17 cellular contexts compared by ENCODE assay signal in genomic region chr2:119808516-119809147, GRCh38. TPM values are rescaled to one million over a fixed set of nuclear protein-coding genes. Genes with fewer than 3 reads are reported as not detected.
DNase-seq lines count a peak whose midpoint lies in the region; ATAC-seq and TF ChIP-seq lines count a peak whose summit lies in the region.
"Had no signal": no experiment of that assay in that cellular context is flagged by ENCODE, and none has a peak within 500 bp of the region (broad histone marks: within the 10 kb centered on the region; RNA-seq: fewer than 3 reads in every experiment).

No MANE protein-coding gene starts in this region.

- peaks cover 49% of the 10 kb centered on the region for H3K36me3 Mint-ChIP-seq in activated T-cell treated with anti-CD3 and anti-CD28 coated beads, Interleukin-2, amount 50 U/mL, for 24 hours (ENCODE audit: low read depth)

- intact Hi-C loops in left lung (cut with DNase I), result no loop called here

- H3K4me1 ChIP-seq in subcutaneous abdominal adipose tissue (ENCODE audit: control insufficient read depth in 5 of 5, insufficient read depth in 5 of 5, low read length in 5 of 5) (peaks cover 0 to 6% (median 0%) of the 10 kb centered on the region in 5 donors), left lung (peaks cover 7 to 8% of the 10 kb centered on the region in 2 donors)
- H3K4me1 ChIP-seq: Peyer's patch, prostate gland had no signal

- H3K36me3 ChIP-seq in subcutaneous abdominal adipose tissue (ENCODE audit: control insufficient read depth in 5 of 5, insufficient read depth in 5 of 5, low read length in 5 of 5), result peaks cover 0 to 8% (median 4%) of the 10 kb centered on the region in 5 donors
- peaks cover 0 to 5% of the 10 kb centered on the region in 2 donors for H3K36me3 ChIP-seq in left lung
- H3K36me3 ChIP-seq: prostate gland had no signal

- ATAC-seq in left lung, result no peak
- ATAC-seq: activated CD8-positive, alpha-beta memory T cell treated with anti-CD3 and anti-CD28 coated beads, Interleukin-2, amount 10 ng/mL, durations not matched to agents 7 days and 5 days had no signal

- H3K4me1 Mint-ChIP-seq in activated T-cell treated with anti-CD3 and anti-CD28 coated beads, Interleukin-2, amount 50 U/mL, for 24 hours (ENCODE audit: low read depth), result peaks cover 49% of the 10 kb centered on the region

- peak overlapping the region; percentile 40 for H3K27ac Mint-ChIP-seq in activated T-cell treated with anti-CD3 and anti-CD28 coated beads, Interleukin-2, amount 50 U/mL, for 24 hours
- H3K27ac Mint-ChIP-seq: activated CD8-positive, alpha-beta memory T cell treated with anti-CD3 and anti-CD28 coated beads, Interleukin-2, amount 10 ng/mL, durations not matched to agents 7 days and 5 days had no signal

- H3K4me3 Mint-ChIP-seq in activated T-cell treated with anti-CD3 and anti-CD28 coated beads, Interleukin-2, amount 50 U/mL, for 24 hours, result no peak overlapping the region
- H3K4me3 Mint-ChIP-seq: activated CD8-positive, alpha-beta memory T cell treated with anti-CD3 and anti-CD28 coated beads, Interleukin-2, amount 10 ng/mL, durations not matched to agents 7 days and 5 days; central memory CD8-positive, alpha-beta T cell had no signal

- H3K27ac ChIP-seq in VCaP (0 out of 2 replicates have a peak overlapping the region, but pooled peaks have one; percentile 48), subcutaneous abdominal adipose tissue (ENCODE audit: low read depth, low read length) (peak overlapping the region; percentile 2), left lung (no peak overlapping the region)
- H3K27ac ChIP-seq: Peyer's patch, prostate gland had no signal

- no peaks in the 10 kb centered on the region for H3K9me3 ChIP-seq in subcutaneous abdominal adipose tissue (ENCODE audit: control insufficient read depth in 5 of 5, low read length in 5 of 5)
- peaks cover 0 to 4% of the 10 kb centered on the region in 2 donors for H3K9me3 ChIP-seq in left lung
- H3K9me3 ChIP-seq: Peyer's patch, prostate gland had no signal

- no peak overlapping the region for H3K9ac ChIP-seq in subcutaneous abdominal adipose tissue (ENCODE audit: low read length in 5 of 5)

- no peaks in the 10 kb centered on the region for H3K27me3 Mint-ChIP-seq in activated T-cell treated with anti-CD3 and anti-CD28 coated beads, Interleukin-2, amount 50 U/mL, for 24 hours
- H3K27me3 Mint-ChIP-seq: activated CD8-positive, alpha-beta memory T cell treated with anti-CD3 and anti-CD28 coated beads, Interleukin-2, amount 10 ng/mL, durations not matched to agents 7 days and 5 days; central memory CD8-positive, alpha-beta T cell had no signal

- H3K9me3 Mint-ChIP-seq in activated T-cell treated with anti-CD3 and anti-CD28 coated beads, Interleukin-2, amount 50 U/mL, for 24 hours, result peaks cover 8% of the 10 kb centered on the region

- TF ChIP-seq CTCF in VCaP (conservative IDR thresholded peaks at IDR 0.05) (no peak), left lung (IDR thresholded peaks at IDR 0.05) (no peak)

- H3K4me3 ChIP-seq in subcutaneous abdominal adipose tissue (ENCODE audit: low read depth in 1 of 5, low read length in 5 of 5) (no peak overlapping the region), left lung (no peak overlapping the region)
- H3K4me3 ChIP-seq: heart right ventricle, Peyer's patch, prostate gland had no signal

- no peaks in the 10 kb centered on the region for H3K27me3 ChIP-seq in subcutaneous abdominal adipose tissue (ENCODE audit: control insufficient read depth in 5 of 5, insufficient read depth in 4 of 5, low read length in 5 of 5)
- no peaks in the 10 kb centered on the region for H3K27me3 ChIP-seq in left lung
- H3K27me3 ChIP-seq: heart right ventricle, Peyer's patch had no signal

- DNase-seq in activated T-cell treated with anti-CD3 and anti-CD28 coated beads, Interleukin-2, amount 50 U/mL, for 24 hours, result no peak
- DNase-seq in activated T-cell treated with anti-CD3 and anti-CD28 coated beads, Interleukin-2, amount 50 U/mL, for 48 hours, result no peak
- peak; percentile 33 for DNase-seq in fibroblast of peridontal ligament (ENCODE audit: extremely low read depth)
- DNase-seq in D341Med (ENCODE audit: low spot score), result no peak
- no peak for DNase-seq in activated CD4-positive, alpha-beta T cell treated with anti-CD3 and anti-CD28 coated beads, Interleukin-2, amount 50 U/mL, for 1 hour
- no peak for DNase-seq in left lung
- DNase-seq: activated CD8-positive, alpha-beta memory T cell treated with anti-CD3 and anti-CD28 coated beads, Interleukin-2, amount 10 ng/mL, durations not matched to agents 7 days and 5 days; GDM1; heart right ventricle; NCI-H1694; NCI-H526; Peyer's patch; T-helper 1 cell had no signal

RNA-seq across cellular contexts. Expression of gene PTPN4, which starts 48.9 kb away (rescaled TPM):
- 10 to 100 TPM; 40.1 to 48.4 TPM for total RNA-seq in left lung

Comparison
In these comparisons a context has a peak if more than half of its experiments do, and no peak if none do; other contexts are left out.
1. H3K27ac ChIP-seq: peak in VCaP (single experiment) and subcutaneous abdominal adipose tissue (single experiment); none in left lung (0 of 2).